In the genomic region with DNA sequence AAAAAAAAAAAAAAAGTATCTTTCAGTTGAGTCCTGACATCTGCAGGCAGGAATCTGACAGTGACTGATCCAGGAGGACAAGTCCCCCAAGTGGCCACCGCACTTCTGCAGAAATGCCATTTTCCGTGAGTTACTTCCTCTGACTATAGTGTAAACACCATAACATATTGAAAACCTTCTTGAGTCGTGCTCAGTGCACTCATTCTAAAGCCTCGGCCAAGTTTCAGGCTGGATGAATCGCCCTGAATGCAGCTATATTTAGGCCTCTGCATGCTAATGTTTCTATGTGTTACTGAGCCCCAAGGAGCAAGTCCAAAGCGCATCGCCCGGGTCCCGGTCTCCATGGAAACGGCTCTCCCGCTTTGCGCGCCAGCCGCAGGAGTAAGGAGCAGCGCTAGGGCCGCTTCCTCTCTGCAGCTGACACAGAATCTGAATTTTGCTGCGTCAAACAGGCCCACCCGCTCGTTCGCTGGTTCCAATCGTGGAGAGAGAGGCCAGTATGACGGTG, we compare ENCODE assay signal across 8 cellular contexts.
DNase-seq lines count a peak whose midpoint lies in the region; ATAC-seq and TF ChIP-seq lines count a peak whose summit lies in the region.

No MANE protein-coding gene starts in this region.

- no peak for ATAC-seq in natural killer cell
- no peak for ATAC-seq in HG03457 (IDR thresholded peaks at IDR 0.05; ENCODE audit: unreplicated experiment)

- peak overlapping the region in 53 of 59 donors; percentile 1 to 60 (median 36) for H3K4me3 ChIP-seq in dorsolateral prefrontal cortex

- no peaks in the 10 kb centered on the region for H3K36me3 Mint-ChIP-seq in natural killer cell

- no peaks in the 10 kb centered on the region for H3K4me1 Mint-ChIP-seq in natural killer cell

- intact Hi-C loops in dorsolateral prefrontal cortex (cut with DNase I) (no loop called here), natural killer cell (cut with micrococcal nuclease) (no loop called here)

- TF ChIP-seq CTCF in dorsolateral prefrontal cortex (IDR thresholded peaks at IDR 0.05 in 54 of 56, conservative IDR thresholded peaks at IDR 0.05 in 2 of 56; ENCODE audit: low read depth in 1 of 56, partially characterized antibody in 56 of 56) (peak in 28 of 56 donors; percentile 6 to 45 (median 25)), natural killer cell (IDR thresholded peaks at IDR 0.05) (no peak)

- H3K27me3 ChIP-seq in dorsolateral prefrontal cortex: no peaks in the 10 kb centered on the region

- peaks cover 10 to 24% of the 10 kb centered on the region in 2 donors for H3K27me3 Mint-ChIP-seq in natural killer cell (ENCODE audit: low read depth in 2 of 2)

- no peak overlapping the region for H3K27ac Mint-ChIP-seq in natural killer cell

- H3K9me3 Mint-ChIP-seq in natural killer cell: no peaks in the 10 kb centered on the region

- DNase-seq in GM03348 (ENCODE audit: low spot score) (peak; percentile 4), NCI-H526 (lab: John Stamatoyannopoulos, UW) (peak; percentile 2 to 57), dorsolateral prefrontal cortex (peak; percentile 34 to 93 (median 85)), natural killer cell (no peak), NCI-H2029 (lab: John Stamatoyannopoulos, UW) (no peak), HPDE6-E6E7 (ENCODE audit: extremely low spot score) (no peak), NCI-H187 treated with DMSO at 0.1 percent for 48 hours (lab: John Stamatoyannopoulos, UW) (no peak)

- H3K27ac ChIP-seq in dorsolateral prefrontal cortex: peak overlapping the region in 56 of 59 donors; percentile 6 to 86 (median 68)

- peak overlapping the region; percentile 23 for H3K4me3 Mint-ChIP-seq in natural killer cell

Comparison
In these comparisons a context has a peak if more than half of its experiments do, and no peak if none do; other contexts are left out.
1. DNase-seq: peak in GM03348 (single experiment), NCI-H526 (2 of 2) and dorsolateral prefrontal cortex (10 of 10); none in natural killer cell (single experiment), NCI-H2029 (single experiment), HPDE6-E6E7 (single experiment) and NCI-H187 treated with DMSO at 0.1 percent for 48 hours (single experiment).